9 cellular contexts compared by ENCODE assay signal in genomic region chr10:128859738-128860386, GRCh38.
A peak's percentile ranks its signal among the peaks of the same experiment; 100 is the strongest.
DNase-seq lines count a peak whose midpoint lies in the region; ATAC-seq, FAIRE-seq and TF ChIP-seq lines count a peak whose summit lies in the region.
"Had no signal": no experiment of that assay in that cellular context is flagged by ENCODE, and none has a peak within 500 bp of the region (broad histone marks: within the 10 kb centered on the region; RNA-seq: fewer than 3 reads in every experiment).

No MANE protein-coding gene starts in this region.

- no peak overlapping the region for H3K4me3 ChIP-seq in small intestine (ENCODE audit: low read depth in 1 of 2, low read length in 2 of 2)

- H3K36me3 ChIP-seq in small intestine (ENCODE audit: control insufficient read depth in 2 of 2, insufficient read depth in 2 of 2, low read length in 2 of 2) = no peaks in the 10 kb centered on the region

- intact Hi-C loops in activated naive CD4-positive, alpha-beta T cell treated with anti-CD3 and anti-CD28 coated beads for 36 hours (cut with micrococcal nuclease) = loop anchor here (2.0 to 5.0 kb wide), 2 partner anchors 228 to 595 kb away; no protein-coding TSS in a partner anchor

- H3K27ac ChIP-seq in small intestine (ENCODE audit: low read depth in 1 of 2, low read length in 1 of 2) = no peak overlapping the region

- no peaks in the 10 kb centered on the region for H3K9me3 ChIP-seq in small intestine (ENCODE audit: control insufficient read depth, low read depth)

- 69 to 74% (median 72%) methylated on average over 8 of the region's 8 CpGs for WGBS in small intestine, 3 donors

- H3K36me3 Mint-ChIP-seq in activated naive CD4-positive, alpha-beta T cell treated with anti-CD3 and anti-CD28 coated beads for 36 hours (ENCODE audit: low read depth) = no peaks in the 10 kb centered on the region
- H3K36me3 Mint-ChIP-seq in endothelial cell (ENCODE audit: low read depth, unreplicated experiment) = no peaks in the 10 kb centered on the region
- H3K36me3 Mint-ChIP-seq: activated naive CD8-positive, alpha-beta T cell had no signal

- no peak overlapping the region for H3K27ac Mint-ChIP-seq in activated naive CD4-positive, alpha-beta T cell treated with anti-CD3 and anti-CD28 coated beads for 36 hours
- no peak overlapping the region for H3K27ac Mint-ChIP-seq in endothelial cell (ENCODE audit: unreplicated experiment)
- H3K27ac Mint-ChIP-seq: activated naive CD8-positive, alpha-beta T cell had no signal

- H3K4me3 Mint-ChIP-seq in activated naive CD4-positive, alpha-beta T cell treated with anti-CD3 and anti-CD28 coated beads for 36 hours = no peak overlapping the region
- no peak overlapping the region for H3K4me3 Mint-ChIP-seq in endothelial cell (ENCODE audit: unreplicated experiment)
- H3K4me3 Mint-ChIP-seq: activated naive CD8-positive, alpha-beta T cell had no signal

- peak; percentile 64 for DNase-seq in activated naive CD4-positive, alpha-beta T cell treated with anti-CD3 and anti-CD28 coated beads for 36 hours
- no peak for DNase-seq in activated naive CD4-positive, alpha-beta T cell treated with Interleukin-2 at 50 U/mL for 16 hours
- DNase-seq in NCI-H345 (lab: John Stamatoyannopoulos, UW) (peak; percentile 31), endothelial cell (ENCODE audit: low spot score) (peak; percentile 53), small intestine (peak; percentile 44), Ammon's horn (ENCODE audit: low spot score) (no peak)

- FAIRE-seq in small intestine (lab: Jason Lieb, UNC) = no peak

- H3K4me1 ChIP-seq in small intestine (ENCODE audit: control insufficient read depth in 2 of 2, insufficient read depth in 1 of 2, low read depth in 1 of 2, low read length in 1 of 2) = peaks cover 0 to 2% of the 10 kb centered on the region in 2 donors

- no peaks in the 10 kb centered on the region for H3K27me3 ChIP-seq in small intestine (ENCODE audit: control insufficient read depth in 2 of 2, insufficient read depth in 2 of 2, low read length in 2 of 2)

- no peaks in the 10 kb centered on the region for H3K4me1 Mint-ChIP-seq in activated naive CD4-positive, alpha-beta T cell treated with anti-CD3 and anti-CD28 coated beads for 36 hours (ENCODE audit: low read depth)
- H3K4me1 Mint-ChIP-seq in endothelial cell (ENCODE audit: unreplicated experiment) = peaks cover 4% of the 10 kb centered on the region

- no peak for ATAC-seq in GM21723 (IDR thresholded peaks at IDR 0.05; ENCODE audit: unreplicated experiment)
- ATAC-seq in GM21528 (IDR thresholded peaks at IDR 0.05; ENCODE audit: low FRiP score, unreplicated experiment) = no peak

- no peaks in the 10 kb centered on the region for H3K9me3 Mint-ChIP-seq in activated naive CD4-positive, alpha-beta T cell treated with anti-CD3 and anti-CD28 coated beads for 36 hours
- H3K9me3 Mint-ChIP-seq in endothelial cell (ENCODE audit: unreplicated experiment) = no peaks in the 10 kb centered on the region

- peak; percentile 77 for TF ChIP-seq CTCF in endothelial cell (IDR thresholded peaks at IDR 0.05; ENCODE audit: unreplicated experiment)

- peaks cover 2% of the 10 kb centered on the region for H3K27me3 Mint-ChIP-seq in activated naive CD4-positive, alpha-beta T cell treated with anti-CD3 and anti-CD28 coated beads for 36 hours (ENCODE audit: low read depth)
- H3K27me3 Mint-ChIP-seq in endothelial cell (ENCODE audit: unreplicated experiment) = peaks cover 6% of the 10 kb centered on the region

- CTCF ChIA-PET in activated naive CD4-positive, alpha-beta T cell treated with anti-CD3 and anti-CD28 coated beads for 36 hours (lab: Charles Lee) = interaction anchor here (0.6 to 0.7 kb wide), 3 partner anchors 41 to 918 kb away, joined by 3 read pairs; no protein-coding TSS in a partner anchor

Comparison
In these comparisons a context has a peak if more than half of its experiments do, and no peak if none do; other contexts are left out.
1. DNase-seq: peak in activated naive CD4-positive, alpha-beta T cell treated with anti-CD3 and anti-CD28 coated beads for 36 hours (single experiment), NCI-H345 (single experiment), endothelial cell (single experiment) and small intestine (single experiment); none in activated naive CD4-positive, alpha-beta T cell treated with Interleukin-2 at 50 U/mL for 16 hours (single experiment) and Ammon's horn (single experiment).